11 cellular contexts compared by ENCODE assay signal in genomic region chr15:82146990-82147461, GRCh38.
A peak's percentile ranks its signal among the peaks of the same experiment; 100 is the strongest.
DNase-seq lines count a peak whose midpoint lies in the region; ATAC-seq, FAIRE-seq and TF ChIP-seq lines count a peak whose summit lies in the region.
"Had no signal": no experiment of that assay in that cellular context is flagged by ENCODE, and none has a peak within 500 bp of the region (broad histone marks: within the 10 kb centered on the region; RNA-seq: fewer than 3 reads in every experiment).

No MANE protein-coding gene starts in this region.

- H3K4me3 ChIP-seq in epithelial cell of esophagus (ENCODE audit: low read length) (no peak overlapping the region), lower lobe of right lung (no peak overlapping the region)

- peak; percentile 78 for FAIRE-seq in RCC 7860 (lab: Jason Lieb, UNC)

- peaks cover 17% of the 10 kb centered on the region for H3K36me3 ChIP-seq in lower lobe of right lung

- H3K27me3 ChIP-seq in lower lobe of right lung (ENCODE audit: low read depth), result no peaks in the 10 kb centered on the region

- peaks cover 6% of the 10 kb centered on the region for H3K4me1 Mint-ChIP-seq in neural crest cell
- H3K4me1 Mint-ChIP-seq: CD8-positive, alpha-beta memory T cell had no signal

- H3K4me1 ChIP-seq in lower lobe of right lung, result no peaks in the 10 kb centered on the region

- intact Hi-C loops in lower lobe of right lung (cut with DNase I), result no loop called here

- H3K9me3 Mint-ChIP-seq in neural crest cell, result no peaks in the 10 kb centered on the region
- H3K9me3 Mint-ChIP-seq: activated naive CD4-positive, alpha-beta T cell treated with anti-CD3 and anti-CD28 coated beads for 36 hours; CD8-positive, alpha-beta memory T cell had no signal

- peak overlapping the region; percentile 17 for H3K27ac Mint-ChIP-seq in neural crest cell (ENCODE audit: unreplicated experiment)
- H3K27ac Mint-ChIP-seq: activated naive CD4-positive, alpha-beta T cell treated with anti-CD3 and anti-CD28 coated beads for 36 hours; CD8-positive, alpha-beta memory T cell had no signal

- TF ChIP-seq CTCF in epithelial cell of esophagus (IDR thresholded peaks at IDR 0.05; ENCODE audit: insufficient read depth, low read depth, low read length, missing control alignments), result no peak
- no peak for TF ChIP-seq CTCF in neural crest cell (conservative IDR thresholded peaks at IDR 0.05)
- no peak for TF ChIP-seq CTCF in lower lobe of right lung (IDR thresholded peaks at IDR 0.05)

- no peak for ATAC-seq in lower lobe of right lung
- ATAC-seq in HG02763 (IDR thresholded peaks at IDR 0.05; ENCODE audit: unreplicated experiment), result no peak

- no peak overlapping the region for H3K4me3 Mint-ChIP-seq in neural crest cell
- H3K4me3 Mint-ChIP-seq: activated naive CD4-positive, alpha-beta T cell treated with anti-CD3 and anti-CD28 coated beads for 36 hours; CD8-positive, alpha-beta memory T cell had no signal

- no peaks in the 10 kb centered on the region for H3K9me3 ChIP-seq in lower lobe of right lung

- peak; percentile 93 for DNase-seq in ELR (ENCODE audit: low read depth)
- peak; percentile 76 for DNase-seq in RCC 7860 (ENCODE audit: low spot score)
- DNase-seq in epithelial cell of esophagus (ENCODE audit: low read depth), result peak; percentile 86
- no peak for DNase-seq in neural crest cell (ENCODE audit: low read depth, low spot score)
- no peak for DNase-seq in lower lobe of right lung
- DNase-seq in anterior cingulate cortex (lab: John Stamatoyannopoulos, UW), result no peak
- no peak for DNase-seq in activated CD4-positive, CD25-positive, alpha-beta regulatory T cell treated with anti-CD3 and anti-CD28 coated beads, Interleukin-2, amount 50 U/mL, for 72 hours
- DNase-seq: activated naive CD4-positive, alpha-beta T cell treated with anti-CD3 and anti-CD28 coated beads for 36 hours; CD8-positive, alpha-beta memory T cell; NCI-H1694 had no signal

- H3K27me3 Mint-ChIP-seq in neural crest cell (ENCODE audit: low read depth), result no peaks in the 10 kb centered on the region
- H3K27me3 Mint-ChIP-seq: CD8-positive, alpha-beta memory T cell had no signal

- H3K36me3 Mint-ChIP-seq in neural crest cell (ENCODE audit: low read depth), result peaks cover 19% of the 10 kb centered on the region

- H3K27ac ChIP-seq in lower lobe of right lung, result no peak overlapping the region

Comparison
In these comparisons a context has a peak if more than half of its experiments do, and no peak if none do; other contexts are left out.
1. DNase-seq: peak in ELR (single experiment), RCC 7860 (single experiment) and epithelial cell of esophagus (single experiment); none in neural crest cell (single experiment), lower lobe of right lung (single experiment), anterior cingulate cortex (0 of 58) and activated CD4-positive, CD25-positive, alpha-beta regulatory T cell treated with anti-CD3 and anti-CD28 coated beads, Interleukin-2, amount 50 U/mL, for 72 hours (single experiment).